1 cellular context compared by ENCODE assay signal in the genomic region with DNA sequence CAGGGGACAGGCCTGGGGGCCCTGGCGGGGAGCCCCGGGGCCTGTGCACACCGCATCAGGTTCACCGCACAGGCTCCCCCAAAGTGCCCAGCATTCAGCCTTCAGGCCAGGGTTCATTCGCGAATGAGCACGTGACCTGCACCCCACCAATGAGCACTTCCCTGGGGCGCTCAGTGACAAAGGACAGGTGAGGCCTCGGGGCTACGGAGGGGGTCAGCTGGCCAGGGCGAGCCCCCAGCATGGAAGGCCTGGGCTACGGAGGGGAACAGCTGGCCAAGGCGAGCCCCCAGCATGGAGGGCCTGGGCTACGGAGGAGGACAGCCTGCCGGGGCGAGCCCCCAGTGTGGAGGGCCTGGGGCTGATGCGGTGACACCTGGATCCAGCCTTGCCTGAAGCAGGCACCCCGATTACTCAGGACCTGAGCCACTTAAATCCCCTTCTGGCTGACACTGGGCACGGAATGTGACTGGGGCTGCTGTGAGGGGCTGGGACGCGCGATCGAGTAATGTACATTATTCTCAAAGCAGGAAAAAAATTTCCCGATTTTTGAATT.
A peak's percentile ranks its signal among the peaks of the same experiment; 100 is the strongest.
TF ChIP-seq lines count a peak whose summit lies in the region.

No MANE protein-coding gene starts in this region.

TF ChIP-seq in H1, 55 proteins besides CTCF, POLR2A, EP300 and RAD21:
- TF ChIP-seq KDM1A (IDR thresholded peaks at IDR 0.05; ENCODE audit: borderline replicate concordance, low read length) (0 out of 2 replicates have a peak, but pooled peaks have one; percentile 13), SIX5 (IDR thresholded peaks at IDR 0.05; ENCODE audit: low read depth, low read length) (no peak), SRF (IDR thresholded peaks at IDR 0.05; ENCODE audit: low read depth, low read length) (no peak), RBBP5 (IDR thresholded peaks at IDR 0.05; ENCODE audit: borderline replicate concordance, low read depth, low read length) (no peak), KDM4A (IDR thresholded peaks at IDR 0.05; ENCODE audit: low read depth, low read length, severe bottlenecking) (no peak), SP4 (IDR thresholded peaks at IDR 0.05; ENCODE audit: low read length) (no peak)
- TF ChIP-seq, protein P1, sequence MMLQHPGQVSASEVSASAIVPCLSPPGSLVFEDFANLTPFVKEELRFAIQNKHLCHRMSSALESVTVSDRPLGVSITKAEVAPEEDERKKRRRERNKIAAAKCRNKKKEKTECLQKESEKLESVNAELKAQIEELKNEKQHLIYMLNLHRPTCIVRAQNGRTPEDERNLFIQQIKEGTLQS (IDR thresholded peaks at IDR 0.05; ENCODE audit: insufficient read depth, low read depth, low read length): no peak
